In the genomic region with DNA sequence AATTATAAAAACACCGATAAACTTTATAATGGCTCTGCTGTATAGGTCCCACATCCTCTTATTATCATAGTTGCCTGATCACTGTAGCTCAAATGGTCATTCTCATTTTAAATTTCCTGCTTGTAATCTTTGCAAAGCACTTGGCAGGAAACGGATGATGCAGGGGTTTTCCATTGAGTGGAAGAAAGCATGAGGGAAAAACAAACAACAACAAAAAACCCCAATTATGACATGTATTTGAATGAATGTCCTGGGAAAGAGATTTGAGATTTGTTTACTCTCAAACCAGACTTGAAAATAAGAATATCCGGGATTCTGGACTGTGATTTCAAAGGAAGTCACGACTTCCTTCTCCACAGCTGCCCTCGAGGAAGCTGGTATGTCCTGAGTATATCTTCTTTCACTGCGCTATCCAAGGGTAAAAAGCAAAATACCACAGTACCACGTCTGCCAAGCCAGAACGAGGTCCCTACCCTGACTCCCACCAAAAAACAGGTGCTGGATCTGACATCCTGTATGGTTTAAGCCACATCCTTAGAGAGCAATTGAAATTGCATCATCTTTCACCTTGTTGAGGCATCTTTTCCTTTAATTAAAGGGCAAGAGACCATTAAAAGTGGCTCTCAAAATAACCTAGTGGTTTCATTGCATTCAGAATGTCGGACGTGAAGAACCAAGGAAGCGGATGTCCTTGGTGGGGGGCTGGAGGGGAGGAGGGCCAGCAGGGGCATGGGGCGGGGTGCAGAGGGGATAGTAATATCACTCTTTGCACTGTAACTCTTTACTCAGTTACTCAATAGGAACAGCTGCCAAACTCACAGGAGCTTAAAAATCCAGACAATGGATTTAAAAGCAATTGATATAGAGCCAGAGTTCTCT, we compare ENCODE assay signal across 8 cellular contexts. TPM values are rescaled to one million over a fixed set of nuclear protein-coding genes. Genes with fewer than 3 reads are reported as not detected.
DNase-seq lines count a peak whose midpoint lies in the region; ATAC-seq and TF ChIP-seq lines count a peak whose summit lies in the region.

No MANE protein-coding gene starts in this region.

- peak overlapping the region; percentile 8 for H3K56ac ChIP-seq in mesendoderm (ENCODE audit: low read length)

- no peaks in the 10 kb centered on the region for H3K27me3 ChIP-seq in Panc1 (ENCODE audit: control insufficient read depth, insufficient read depth, low read length)
- no peaks in the 10 kb centered on the region for H3K27me3 ChIP-seq in colonic mucosa
- H3K27me3 ChIP-seq in mesendoderm (ENCODE audit: insufficient read depth, low read length, poor library complexity) = no peaks in the 10 kb centered on the region
- no peaks in the 10 kb centered on the region for H3K27me3 ChIP-seq in BE2C

- no peak overlapping the region for H3K23ac ChIP-seq in mesendoderm (ENCODE audit: low read length)

- no peak overlapping the region for H2BK5ac ChIP-seq in mesendoderm (ENCODE audit: low read length)

- no peak overlapping the region for H2AK5ac ChIP-seq in mesendoderm (ENCODE audit: low read length)

- peak overlapping the region; percentile 73 for H2BK120ac ChIP-seq in mesendoderm (ENCODE audit: low read depth, low read length)

- H3K4me1 ChIP-seq in Panc1 (ENCODE audit: control insufficient read depth, insufficient read depth, low read length) (peaks cover 11% of the 10 kb centered on the region), colonic mucosa (no peaks in the 10 kb centered on the region), mesendoderm (ENCODE audit: control insufficient read depth, low read depth, low read length) (no peaks in the 10 kb centered on the region), BE2C (no peaks in the 10 kb centered on the region)

- peak overlapping the region in 1 of 2 donors; percentile 73 for H3K9ac ChIP-seq in colonic mucosa (ENCODE audit: low read depth in 2 of 2, low read length in 2 of 2)
- no peak overlapping the region for H3K9ac ChIP-seq in mesendoderm (ENCODE audit: low read length)

- H3K18ac ChIP-seq in mesendoderm (ENCODE audit: low read length) = peak overlapping the region; percentile 84

- CTCF ChIA-PET in Panc1 (lab: Charles Lee) = interaction anchor here (0.6 to 0.7 kb wide), 2 partner anchors 18 to 125 kb away, joined by 3 read pairs; no protein-coding TSS in a partner anchor

- H4K5ac ChIP-seq in mesendoderm (ENCODE audit: low read length) = no peak overlapping the region

- H4K8ac ChIP-seq in mesendoderm (ENCODE audit: low read depth, low read length) = no peak overlapping the region

- no peaks in the 10 kb centered on the region for H3K79me1 ChIP-seq in mesendoderm (ENCODE audit: low read length)

- TF ChIP-seq CTCF in Panc1 (IDR thresholded peaks at IDR 0.05) (no peak), colonic mucosa (IDR thresholded peaks at IDR 0.05) (no peak), BE2C (IDR thresholded peaks at IDR 0.05; ENCODE audit: low read depth, low read length) (no peak)

- peak overlapping the region; percentile 55 for H3K4ac ChIP-seq in mesendoderm (ENCODE audit: low read depth, low read length)

- H3K36me3 ChIP-seq in Panc1 (ENCODE audit: control insufficient read depth, insufficient read depth, low read length) = no peaks in the 10 kb centered on the region
- H3K36me3 ChIP-seq in colonic mucosa = no peaks in the 10 kb centered on the region
- H3K36me3 ChIP-seq in mesendoderm (ENCODE audit: control insufficient read depth, insufficient read depth, low read length) = no peaks in the 10 kb centered on the region
- H3K36me3 ChIP-seq in BE2C = no peaks in the 10 kb centered on the region

- BruUV-seq in Panc1 (replicated peaks; lab: Mats Ljungman, UMichigan) = no TSS peak

- POLR2A ChIA-PET in Panc1 (lab: Charles Lee) = interaction anchor here (1.1 kb wide), 1 partner anchor 17 kb away, joined by 4 read pairs; no protein-coding TSS in a partner anchor

- H3K4me2 ChIP-seq in mesendoderm (ENCODE audit: low read length) = no peak overlapping the region

- no CpG with 5 or more reads among the region's 12 CpGs for WGBS in mesendoderm (ENCODE audit: extremely low coverage, insufficient coverage, low lambda C conversion rate)

- in situ Hi-C loops in Panc1 (cut with HindIII; ENCODE audit: low pct_unique_long_range_greater_than_20kb, low sequenced_read_pairs) = no loop called here

- no peaks in the 10 kb centered on the region for H3K9me3 ChIP-seq in Panc1 (ENCODE audit: control insufficient read depth, insufficient read depth, low read depth, low read length)
- no peaks in the 10 kb centered on the region for H3K9me3 ChIP-seq in colonic mucosa
- H3K9me3 ChIP-seq in BE2C = no peaks in the 10 kb centered on the region

- no peaks in the 10 kb centered on the region for H3K79me2 ChIP-seq in mesendoderm (ENCODE audit: control insufficient read depth, insufficient read depth, low read length)

- DNase-seq in stimulated activated CD4-positive, alpha-beta T cell treated with anti-CD3 and anti-CD28 coated beads, Interleukin-1b, Interleukin-23, amount 100 ng/mL, for 48 hours = peak; percentile 29
- DNase-seq in stimulated activated CD4-positive, alpha-beta T cell treated with anti-CD3 and anti-CD28 coated beads, Interleukin-2, amount 100 ng/mL, for 48 hours = no peak
- DNase-seq in Panc1 (ENCODE audit: low read depth, low spot score) = peak; percentile 53
- DNase-seq in colonic mucosa = no peak
- DNase-seq in mesendoderm = peak; percentile 28
- no peak for DNase-seq in BE2C

- intact Hi-C loops in Panc1 (cut with micrococcal nuclease; ENCODE audit: unreplicated experiment) (no loop called here), colonic mucosa (cut with DNase I) (no loop called here)

- no peak overlapping the region for H2BK15ac ChIP-seq in mesendoderm (replicated peaks; ENCODE audit: low read depth)

- H3K27ac ChIP-seq in Panc1 (ENCODE audit: low read length) = peak overlapping the region; percentile 90
- H3K27ac ChIP-seq in colonic mucosa = peak overlapping the region; percentile 78
- no peak overlapping the region for H3K27ac ChIP-seq in mesendoderm (ENCODE audit: low read depth, low read length)

- ATAC-seq in Panc1 = peak; percentile 77
- ATAC-seq in GM21576 (IDR thresholded peaks at IDR 0.05; ENCODE audit: unreplicated experiment) = no peak
- no peak for ATAC-seq in GM19324 (IDR thresholded peaks at IDR 0.05; ENCODE audit: low FRiP score, unreplicated experiment)

- H3K4me3 ChIP-seq in Panc1 (ENCODE audit: low read depth in 2 of 2, low read length in 2 of 2) = peak overlapping the region; percentile 19 to 31; a peak in 3 of 4 replicates
- peak overlapping the region; percentile 23 for H3K4me3 ChIP-seq in colonic mucosa
- no peak overlapping the region for H3K4me3 ChIP-seq in mesendoderm (ENCODE audit: low read length)
- no peak overlapping the region for H3K4me3 ChIP-seq in BE2C (ENCODE audit: low read depth, low read length)

RNA-seq across cellular contexts. Expression of a gene that starts 13.5 kb away (rescaled TPM):
- total RNA-seq in Panc1 (2021; ENCODE audit: unreplicated experiment) (19.7 TPM), colonic mucosa (10 to 100 TPM in 1 of 2 donors, 1 to 10 TPM in 1; 2.9 to 10.6 TPM)
- 9.9 TPM for polyA plus RNA-seq in Panc1 (2012; ENCODE audit: insufficient read length)
- 31.4 TPM for polyA plus RNA-seq in mesendoderm (2013, experiment 1 of 2)
- 31.9 TPM for polyA plus RNA-seq in mesendoderm (2013, experiment 2 of 2)
- polyA plus RNA-seq in BE2C (2012; ENCODE audit: insufficient read depth, insufficient read length, low read depth) = 17.4 TPM

RNA-seq across cellular contexts. Expression of a gene that starts 16.7 kb away (rescaled TPM):
- total RNA-seq in Panc1 (2021; ENCODE audit: unreplicated experiment) (67.9 TPM), colonic mucosa (10 to 100 TPM; 50.0 to 53.2 TPM)
- 76.6 TPM for polyA plus RNA-seq in Panc1 (2012; ENCODE audit: insufficient read length)
- 29.3 TPM for polyA plus RNA-seq in mesendoderm (2013, experiment 1 of 2)
- 29.3 TPM for polyA plus RNA-seq in mesendoderm (2013, experiment 2 of 2)
- polyA plus RNA-seq in BE2C (2012; ENCODE audit: insufficient read depth, insufficient read length, low read depth) = 31.8 TPM

Comparison
In these comparisons a context has a peak if more than half of its experiments do, and no peak if none do; other contexts are left out.
1. DNase-seq: peak in stimulated activated CD4-positive, alpha-beta T cell treated with anti-CD3 and anti-CD28 coated beads, Interleukin-1b, Interleukin-23, amount 100 ng/mL, for 48 hours (single experiment), Panc1 (single experiment) and mesendoderm (single experiment); none in stimulated activated CD4-positive, alpha-beta T cell treated with anti-CD3 and anti-CD28 coated beads, Interleukin-2, amount 100 ng/mL, for 48 hours (0 of 2), colonic mucosa (single experiment) and BE2C (single experiment).
2. H3K4me3 ChIP-seq: peak in Panc1 (2 of 2) and colonic mucosa (single experiment); none in mesendoderm (single experiment) and BE2C (single experiment).